ENCODE assay signal across 13 cellular contexts in genomic region chr20:25676164-25676809, GRCh38. TPM values are rescaled to one million over a fixed set of nuclear protein-coding genes. Genes with fewer than 3 reads are reported as not detected.
DNase-seq lines count a peak whose midpoint lies in the region; FAIRE-seq and TF ChIP-seq lines count a peak whose summit lies in the region.
"Had no signal": no experiment of that assay in that cellular context is flagged by ENCODE, and none has a peak within 500 bp of the region (broad histone marks: within the 10 kb centered on the region; RNA-seq: fewer than 3 reads in every experiment).

No MANE protein-coding gene starts in this region.

- no peaks in the 10 kb centered on the region for H3K4me1 ChIP-seq in testis
- H3K4me1 ChIP-seq: prostate gland had no signal

- 91 to 96% methylated on average over 9 to 10 of the region's 10 CpGs for WGBS in testis, 2 donors

- peak; percentile 60 for DNase-seq in AG08395 (ENCODE audit: low spot score)
- DNase-seq in HCEC 1CT: peak; percentile 77
- DNase-seq in RCC 7860 (ENCODE audit: low spot score): peak; percentile 20
- DNase-seq in fibroblast of villous mesenchyme (ENCODE audit: low read depth): peak; percentile 76
- no peak for DNase-seq in NCI-H1048 (lab: John Stamatoyannopoulos, UW)
- no peak for DNase-seq in testis
- no peak for DNase-seq in pons (ENCODE audit: low spot score)
- DNase-seq in activated CD4-positive, alpha-beta T cell treated with anti-CD3 and anti-CD28 coated beads, Interleukin-2, amount 50 U/mL, for 48 hours: no peak
- DNase-seq: activated T-cell treated with anti-CD3 and anti-CD28 coated beads, Interleukin-2, amount 50 U/mL, for 24 hours; CD4-positive, alpha-beta T cell; KG1; NCI-H526 treated with DMSO at 0.1 percent for 48 hours had no signal

- TF ChIP-seq POLR2A in testis (IDR thresholded peaks at IDR 0.05): no peak

- H3K27ac ChIP-seq in testis: no peak overlapping the region
- H3K27ac ChIP-seq: prostate gland had no signal

- no peaks in the 10 kb centered on the region for H3K36me3 ChIP-seq in testis (ENCODE audit: low read depth, missing control alignments)

- no peak for FAIRE-seq in RCC 7860 (lab: Jason Lieb, UNC)

- TF ChIP-seq CTCF in fibroblast of villous mesenchyme (IDR thresholded peaks at IDR 0.05; ENCODE audit: insufficient read depth, low read depth, low read length): no peak
- TF ChIP-seq CTCF in testis (IDR thresholded peaks at IDR 0.05): no peak

- H3K27me3 ChIP-seq in testis: no peaks in the 10 kb centered on the region

- intact Hi-C loops in testis (cut with DNase I; ENCODE audit: low total_unique reads): no loop called here

- no peak overlapping the region for H3K4me3 ChIP-seq in fibroblast of villous mesenchyme (ENCODE audit: low read depth, low read length)
- H3K4me3 ChIP-seq in testis: no peak overlapping the region
- H3K4me3 ChIP-seq: prostate gland had no signal

- H3K9me3 ChIP-seq in testis: no peaks in the 10 kb centered on the region
- H3K9me3 ChIP-seq: prostate gland had no signal

RNA-seq across cellular contexts. Expression of gene ZNF337, which starts 20.4 kb away (rescaled TPM):
- 10.6 and 13.0 TPM in 2 replicates for total RNA-seq in fibroblast of villous mesenchyme
- 10 to 100 TPM; 19.9 to 21.4 TPM for total RNA-seq in testis
- polyA plus RNA-seq in testis (ENCODE audit: insufficient read depth, low read depth, low replicate concordance): 11.3 TPM

RNA-seq across cellular contexts. Expression of gene NANP, which starts 52.5 kb away (rescaled TPM):
- total RNA-seq in fibroblast of villous mesenchyme: 8.7 and 16.8 TPM in 2 replicates
- total RNA-seq in testis: 1 to 10 TPM; 6.3 to 6.9 TPM
- 4.4 TPM for polyA plus RNA-seq in testis (ENCODE audit: insufficient read depth, low read depth, low replicate concordance)

Comparison
In these comparisons a context has a peak if more than half of its experiments do, and no peak if none do; other contexts are left out.
1. DNase-seq: peak in AG08395 (single experiment), HCEC 1CT (single experiment), RCC 7860 (single experiment) and fibroblast of villous mesenchyme (single experiment); none in NCI-H1048 (single experiment), testis (single experiment), pons (single experiment) and activated CD4-positive, alpha-beta T cell treated with anti-CD3 and anti-CD28 coated beads, Interleukin-2, amount 50 U/mL, for 48 hours (0 of 2).